ENCODE assay signal across 8 cellular contexts in genomic region chrX:132489256-132490085, GRCh38. TPM values are rescaled to one million over a fixed set of nuclear protein-coding genes. Genes with fewer than 3 reads are reported as not detected.
A peak's percentile ranks its signal among the peaks of the same experiment; 100 is the strongest.
DNase-seq lines count a peak whose midpoint lies in the region; ATAC-seq and TF ChIP-seq lines count a peak whose summit lies in the region.

No MANE protein-coding gene starts in this region.

- no peaks in the 10 kb centered on the region for H3K9me3 ChIP-seq in DOHH2 (ENCODE audit: control insufficient read depth, insufficient read depth, low read length)
- no peaks in the 10 kb centered on the region for H3K9me3 ChIP-seq in left ventricle myocardium inferior (replicated peaks)

- H3K36me3 ChIP-seq in DOHH2 (ENCODE audit: control insufficient read depth, low read length) (peaks cover 26% of the 10 kb centered on the region), left ventricle myocardium inferior (no peaks in the 10 kb centered on the region)

- DNase-seq in HuH-7 (ENCODE audit: low spot score) = peak; percentile 58
- peak; percentile 59 for DNase-seq in SK-MEL-5 (ENCODE audit: low read depth, low spot score)
- DNase-seq in activated naive CD8-positive, alpha-beta T cell treated with anti-CD3 and anti-CD28 coated beads, Interleukin-2, amount 10 ng/mL, durations not matched to agents 7 days and 5 days = peak; percentile 66
- peak; percentile 47 for DNase-seq in left ventricle myocardium inferior
- DNase-seq in posterior vena cava (ENCODE audit: low spot score) = peak; percentile 89
- no peak for DNase-seq in GM19240 (ENCODE audit: insufficient read length, low spot score)

- no peaks in the 10 kb centered on the region for H4K20me1 ChIP-seq in DOHH2 (ENCODE audit: control insufficient read depth, insufficient read depth, low read depth, low read length)

- in situ Hi-C loops in SK-MEL-5 (cut with HindIII; ENCODE audit: low pct_unique_long_range_greater_than_20kb, low sequenced_read_pairs) = no loop called here

- TF ChIP-seq CTCF in DOHH2 (IDR thresholded peaks at IDR 0.05; ENCODE audit: low read depth, low read length, poor library complexity, severe bottlenecking) = no peak
- no peak for TF ChIP-seq CTCF in left ventricle myocardium inferior (IDR thresholded peaks at IDR 0.05; ENCODE audit: borderline replicate concordance)

- no peaks in the 10 kb centered on the region for H3K9me3 Mint-ChIP-seq in activated naive CD8-positive, alpha-beta T cell treated with anti-CD3 and anti-CD28 coated beads, Interleukin-2, amount 10 ng/mL, durations not matched to agents 7 days and 5 days

- H3K4me3 ChIP-seq in DOHH2 (ENCODE audit: low read length) (peak overlapping the region; percentile 86), left ventricle myocardium inferior (peak overlapping the region; percentile 73)

- peak overlapping the region; percentile 94 for H3K27ac Mint-ChIP-seq in activated naive CD8-positive, alpha-beta T cell treated with anti-CD3 and anti-CD28 coated beads, Interleukin-2, amount 10 ng/mL, durations not matched to agents 7 days and 5 days

- peaks cover 36% of the 10 kb centered on the region for H3K4me1 ChIP-seq in DOHH2 (ENCODE audit: control insufficient read depth, low read length)
- H3K4me1 ChIP-seq in left ventricle myocardium inferior = no peaks in the 10 kb centered on the region

- ATAC-seq in GM21528 (IDR thresholded peaks at IDR 0.05; ENCODE audit: low FRiP score, unreplicated experiment) = peak; percentile 70
- ATAC-seq in activated naive CD8-positive, alpha-beta T cell treated with anti-CD3 and anti-CD28 coated beads, Interleukin-2, amount 10 ng/mL, durations not matched to agents 7 days and 5 days (ENCODE audit: low read depth) = peak; percentile 57

- peaks cover 42% of the 10 kb centered on the region for H3K79me2 ChIP-seq in DOHH2 (ENCODE audit: control insufficient read depth, low read length)

- POLR2A ChIA-PET in activated naive CD8-positive, alpha-beta T cell treated with anti-CD3 and anti-CD28 coated beads, Interleukin-2, amount 10 ng/mL, durations not matched to agents 7 days and 5 days (lab: Charles Lee) = interaction anchor here (1.0 to 1.5 kb wide), 3 partner anchors 9 to 274 kb away, joined by 3 to 6 read pairs (median 3); no protein-coding TSS in a partner anchor

- H3K9me2 ChIP-seq in DOHH2 (replicated peaks; ENCODE audit: control insufficient read depth, low read length) = no peaks in the 10 kb centered on the region

- peak overlapping the region; percentile 99 for H3K27ac ChIP-seq in DOHH2 (ENCODE audit: low read depth, low read length)
- H3K27ac ChIP-seq in left ventricle myocardium inferior (replicated peaks) = peak overlapping the region; percentile 83

- intact Hi-C loops in left ventricle myocardium inferior (cut with micrococcal nuclease) (no loop called here), posterior vena cava (cut with DNase I) (no loop called here)

- no peaks in the 10 kb centered on the region for H3K27me3 Mint-ChIP-seq in activated naive CD8-positive, alpha-beta T cell treated with anti-CD3 and anti-CD28 coated beads, Interleukin-2, amount 10 ng/mL, durations not matched to agents 7 days and 5 days

- peak overlapping the region; percentile 87 for H3K4me2 ChIP-seq in DOHH2 (ENCODE audit: low read length)

- H3K4me1 Mint-ChIP-seq in activated naive CD8-positive, alpha-beta T cell treated with anti-CD3 and anti-CD28 coated beads, Interleukin-2, amount 10 ng/mL, durations not matched to agents 7 days and 5 days = peaks cover 24% of the 10 kb centered on the region

- H3F3A ChIP-seq in DOHH2 (ENCODE audit: control insufficient read depth, insufficient read depth) = peaks cover 5% of the 10 kb centered on the region; the same call in 1 of the 2 replicates

- H3K36me3 Mint-ChIP-seq in activated naive CD8-positive, alpha-beta T cell treated with anti-CD3 and anti-CD28 coated beads, Interleukin-2, amount 10 ng/mL, durations not matched to agents 7 days and 5 days = no peaks in the 10 kb centered on the region

- H3K27me3 ChIP-seq in DOHH2 (ENCODE audit: control insufficient read depth, low read length) (no peaks in the 10 kb centered on the region), left ventricle myocardium inferior (ENCODE audit: low read depth) (no peaks in the 10 kb centered on the region)

- peak overlapping the region; percentile 99 for H3K4me3 Mint-ChIP-seq in activated naive CD8-positive, alpha-beta T cell treated with anti-CD3 and anti-CD28 coated beads, Interleukin-2, amount 10 ng/mL, durations not matched to agents 7 days and 5 days

RNA-seq across cellular contexts. Expression of gene MBNL3, which starts 0.6 kb away (rescaled TPM):
- 4.9 and 5.7 TPM in 2 replicates for total RNA-seq in SK-MEL-5 (2014; rRNA removed; shearing (Covaris generic))
- 5.0 and 5.5 TPM in 2 replicates for polyA plus RNA-seq in SK-MEL-5 (2015; cell fraction: cytosol; rRNA removed)
- polyA plus RNA-seq in SK-MEL-5 (2015; cell fraction: nucleus; rRNA removed) = 3.8 and 6.1 TPM in 2 replicates
- 10 to 100 TPM; 28.3 to 30.7 TPM for total RNA-seq in activated naive CD8-positive, alpha-beta T cell treated with anti-CD3 and anti-CD28 coated beads, Interleukin-2, amount 10 ng/mL, durations not matched to agents 7 days and 5 days
- total RNA-seq in left ventricle myocardium inferior (38.5 TPM), posterior vena cava (10 to 100 TPM in 1 of 2 donors, 1 to 10 TPM in 1; 9.4 to 15.9 TPM)
